8 cellular contexts compared by ENCODE assay signal in the genomic region with DNA sequence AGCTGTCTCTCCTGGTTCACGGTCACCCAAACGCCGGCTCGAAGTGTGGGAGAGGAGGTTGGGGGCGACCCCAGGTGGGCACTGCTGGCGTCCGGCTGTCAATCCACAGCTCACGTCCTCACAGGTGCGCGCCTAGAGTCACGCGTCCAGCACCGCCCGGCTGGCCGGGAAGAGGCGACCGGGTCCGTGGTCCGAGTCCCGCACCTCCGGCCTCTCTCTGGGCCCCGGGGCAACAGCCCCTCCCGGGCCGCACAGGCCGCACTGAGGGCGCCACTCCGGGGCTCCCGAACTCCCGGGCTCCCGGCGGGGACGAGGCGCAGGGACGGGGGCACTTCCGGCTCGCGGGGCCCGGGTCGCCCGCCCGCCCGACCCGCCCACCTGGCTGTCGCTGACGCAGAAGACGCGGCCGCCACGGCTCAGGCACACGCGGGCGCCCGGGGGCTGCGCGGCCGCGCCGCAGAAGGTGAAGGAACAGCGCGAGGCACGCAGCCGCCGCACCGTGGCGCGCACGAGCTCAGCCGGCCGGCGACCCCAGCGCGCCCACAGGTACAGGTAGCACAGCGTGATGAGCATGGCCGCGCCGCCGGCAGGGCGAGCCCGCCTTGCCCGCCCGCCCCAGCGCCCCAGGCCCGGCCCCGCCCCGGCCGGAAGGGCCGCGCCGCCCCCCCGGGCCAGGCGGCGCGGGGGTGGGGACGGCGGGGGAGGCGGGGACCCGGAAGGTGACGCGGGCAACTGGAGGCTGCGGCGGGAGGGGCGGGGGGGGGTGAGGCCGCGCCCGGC. TPM values are rescaled to one million over a fixed set of nuclear protein-coding genes. Genes with fewer than 3 reads are reported as not detected.
DNase-seq lines count a peak whose midpoint lies in the region; ATAC-seq and TF ChIP-seq lines count a peak whose summit lies in the region.

TSS of gene HLCS (minus strand) at position 604 of the 780 bp plus-strand sequence. CDS start at position 573, 31 bp downstream.

- H3K9me3 Mint-ChIP-seq in natural killer cell: no peaks in the 10 kb centered on the region
- H3K9me3 Mint-ChIP-seq in stimulated activated naive CD8-positive, alpha-beta T cell treated with anti-CD3 and anti-CD28 coated beads, Interleukin-15, Interleukin-2, amounts not matched to agents 100 ng/mL and 50 ng/mL, for 24 hours: no peaks in the 10 kb centered on the region

- H3K4me1 Mint-ChIP-seq in natural killer cell: peaks cover 9 to 13% of the 10 kb centered on the region in 2 donors
- H3K4me1 Mint-ChIP-seq in stimulated activated naive CD8-positive, alpha-beta T cell treated with anti-CD3 and anti-CD28 coated beads, Interleukin-15, Interleukin-2, amounts not matched to agents 100 ng/mL and 50 ng/mL, for 24 hours (ENCODE audit: low read depth): peaks cover 19% of the 10 kb centered on the region

- H3K27me3 Mint-ChIP-seq in natural killer cell (ENCODE audit: low read depth in 2 of 2): no peaks in the 10 kb centered on the region
- no peaks in the 10 kb centered on the region for H3K27me3 Mint-ChIP-seq in stimulated activated naive CD8-positive, alpha-beta T cell treated with anti-CD3 and anti-CD28 coated beads, Interleukin-15, Interleukin-2, amounts not matched to agents 100 ng/mL and 50 ng/mL, for 24 hours

- H3K36me3 Mint-ChIP-seq in natural killer cell: no peaks in the 10 kb centered on the region
- H3K36me3 Mint-ChIP-seq in stimulated activated naive CD8-positive, alpha-beta T cell treated with anti-CD3 and anti-CD28 coated beads, Interleukin-15, Interleukin-2, amounts not matched to agents 100 ng/mL and 50 ng/mL, for 24 hours (ENCODE audit: low read depth): peaks cover 3% of the 10 kb centered on the region

- H3K4me1 ChIP-seq in OCI-LY3 (ENCODE audit: low read length): peaks cover 12% of the 10 kb centered on the region

- peak; percentile 31 for DNase-seq in COLO829 (ENCODE audit: low spot score)
- peak; percentile 56 for DNase-seq in HPDE6-E6E7 (ENCODE audit: extremely low spot score)
- peak; percentile 74 for DNase-seq in activated T-cell treated with anti-CD3 and anti-CD28 coated beads for 48 hours (ENCODE audit: low read depth)
- peak; percentile 64 for DNase-seq in natural killer cell

- ATAC-seq in GM19455 (IDR thresholded peaks at IDR 0.05; ENCODE audit: unreplicated experiment) (peak; percentile 77), esophagus mucosa (peak; percentile 85), natural killer cell (peak; percentile 85 to 91 (median 86))

- peak within 1 kb of the TSS; percentile 58; the same call in 1 of the 2 replicates for H2AFZ ChIP-seq in OCI-LY3 (ENCODE audit: low read depth, low read length)

- peak within 1 kb of the TSS; percentile 93 for H3K4me3 Mint-ChIP-seq in natural killer cell
- H3K4me3 Mint-ChIP-seq in stimulated activated naive CD8-positive, alpha-beta T cell treated with anti-CD3 and anti-CD28 coated beads, Interleukin-15, Interleukin-2, amounts not matched to agents 100 ng/mL and 50 ng/mL, for 24 hours: peak within 1 kb of the TSS; percentile 97

- intact Hi-C loops in natural killer cell (cut with micrococcal nuclease): loop anchor here (2.0 kb wide), 1 partner anchor 23 kb away; no protein-coding TSS in a partner anchor

- no peaks in the 10 kb centered on the region for H3K27me3 ChIP-seq in OCI-LY3 (ENCODE audit: low read depth, low read length)

- peak within 1 kb of the TSS; percentile 93 for H3K9ac ChIP-seq in OCI-LY3 (ENCODE audit: low read length)

- no peaks in the 10 kb centered on the region for H3K9me3 ChIP-seq in OCI-LY3 (ENCODE audit: insufficient read depth, low read length)

- H3K4me2 ChIP-seq in OCI-LY3 (ENCODE audit: low read length): peak within 1 kb of the TSS; percentile 89

- H3K79me2 ChIP-seq in OCI-LY3 (ENCODE audit: low read length): no peaks in the 10 kb centered on the region

- no peaks in the 10 kb centered on the region for H4K20me1 ChIP-seq in OCI-LY3 (ENCODE audit: insufficient read depth, low read length)

- TF ChIP-seq CTCF in OCI-LY3 (IDR thresholded peaks at IDR 0.05; ENCODE audit: low read depth, low read length) (no peak), natural killer cell (IDR thresholded peaks at IDR 0.05) (peak; percentile 24)

- H3K27ac ChIP-seq in OCI-LY3 (ENCODE audit: low read length): peak within 1 kb of the TSS; percentile 37; the same call in 1 of the 2 replicates

- H3K36me3 ChIP-seq in OCI-LY3 (replicated peaks; ENCODE audit: low read depth, low read length): no peaks in the 10 kb centered on the region

- peak within 1 kb of the TSS; percentile 87 to 89 for H3K27ac Mint-ChIP-seq in natural killer cell
- H3K27ac Mint-ChIP-seq in stimulated activated naive CD8-positive, alpha-beta T cell treated with anti-CD3 and anti-CD28 coated beads, Interleukin-15, Interleukin-2, amounts not matched to agents 100 ng/mL and 50 ng/mL, for 24 hours: peak within 1 kb of the TSS; percentile 97

- H3K4me3 ChIP-seq in OCI-LY3 (ENCODE audit: low read length): peak within 1 kb of the TSS; percentile 96

RNA-seq across cellular contexts. Expression of gene HLCS, which starts in this region (rescaled TPM):
- total RNA-seq in esophagus mucosa (11.6 TPM), natural killer cell (10 to 100 TPM; 28.4 to 36.0 (median 33.0) TPM)

Comparison
In these comparisons a context has a peak if more than half of its experiments do, and no peak if none do; other contexts are left out.
1. Peak in every context shown above with its lines: DNase-seq, ATAC-seq, H3K4me3 ChIP-seq and H3K27ac ChIP-seq.